ENCODE assay signal across 36 cellular contexts in the genomic region with DNA sequence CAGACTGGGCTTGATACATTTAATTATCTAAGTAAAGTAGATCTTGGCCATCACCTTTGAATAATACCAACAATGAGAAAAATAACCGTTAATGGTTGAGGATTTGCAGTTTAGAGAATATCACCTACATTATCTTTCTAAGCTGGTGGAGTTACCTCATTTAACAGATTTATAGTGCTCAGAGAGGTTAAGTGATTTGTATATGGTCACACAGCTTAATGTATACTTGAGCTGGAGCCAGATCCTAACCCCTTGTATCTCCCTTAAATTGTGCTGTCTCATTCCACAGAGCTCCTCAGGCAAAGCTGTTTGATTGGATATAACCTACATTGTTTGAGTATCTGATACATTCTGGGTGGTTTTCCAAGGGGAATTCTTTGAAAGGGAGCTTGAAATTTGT. TPM values are rescaled to one million over a fixed set of nuclear protein-coding genes. Genes with fewer than 3 reads are reported as not detected.
"Had no signal": no experiment of that assay in that cellular context is flagged by ENCODE, and none has a peak within 500 bp of the region (broad histone marks: within the 10 kb centered on the region; RNA-seq: fewer than 3 reads in every experiment).

No MANE protein-coding gene starts in this region.

- H3K27ac ChIP-seq: PC-9, RWPE1, SJCRH30, SK-N-MC had no signal

- H3K4me2 ChIP-seq: PC-9 had no signal

- H3K27me3 ChIP-seq: SJCRH30 had no signal

- H3K4me3 ChIP-seq: PC-9, SJCRH30, SK-N-MC had no signal

- H3K4me1 ChIP-seq: SJCRH30 had no signal

- H3K9me3 Mint-ChIP-seq: T-cell had no signal

- H3K9me3 ChIP-seq: SJCRH30 had no signal

- DNase-seq: Kasumi-1, MM.1S, MV-4-11, NCI-H1048, NCI-H1092 treated with DMSO at 0.1 percent for 48 hours, NCI-H1105 treated with DMSO at 0.1 percent for 48 hours, NCI-H1417, NCI-H1436, NCI-H146, NCI-H1694, NCI-H187, NCI-H1930, NCI-H2029 treated with DMSO at 0.1 percent for 48 hours, NCI-H2081 treated with DMSO at 0.1 percent for 48 hours, NCI-H2107, NCI-H2171, NCI-H226, NCI-H446 treated with DMSO at 0.1 percent for 48 hours, NCI-H510A, NCI-H524, NCI-H69, NCI-H748 treated with DMSO at 0.1 percent for 48 hours, NCI-H82, PC-9, SHP77, SIG-M5, SJCRH30, T-cell had no signal

- FAIRE-seq: RCC 7860 had no signal

- H3K36me3 ChIP-seq: SJCRH30 had no signal

- H2AFZ ChIP-seq: PC-9 had no signal

- H3K27me3 Mint-ChIP-seq: T-cell had no signal

- H3K4me3 Mint-ChIP-seq: T-cell had no signal

- ATAC-seq: Panc1, Right ventricle myocardium inferior, SK-N-SH treated with all-trans-retinoic acid at 6 μM for 48 hours, T-cell had no signal

RNA-seq across cellular contexts. Expression of a gene that starts 57.8 kb away (rescaled TPM):
- total RNA-seq: OCI-LY7, PC-9, SK-MEL-5, T-cell had no signal
